Comparison of ENCODE assay signal across 1 cellular context in genomic region chr6:30672445-30673253, GRCh38.
TF ChIP-seq lines count a peak whose summit lies in the region.

Gene DHX16 (minus strand): TSS chr6:30673006. CDS start chr6:30672841, 165 bp downstream.

TF ChIP-seq in HepG2, 621 proteins besides CTCF, POLR2A, EP300 and RAD21 (continued from another document and continues in another):
- TF ChIP-seq THAP9 (CRISPR knock-in tag; IDR thresholded peaks at IDR 0.05; ENCODE audit: borderline replicate concordance) (peak; percentile 93; the same call in 1 of the 2 replicates), THRA (CRISPR knock-in tag; IDR thresholded peaks at IDR 0.05; ENCODE audit: borderline replicate concordance) (peak; percentile 73), ZXDC (CRISPR knock-in tag; IDR thresholded peaks at IDR 0.05) (no peak), REL (CRISPR knock-in tag; conservative IDR thresholded peaks at IDR 0.05) (no peak; the same call in 1 of the 2 replicates), AFF4 (CRISPR knock-in tag; IDR thresholded peaks at IDR 0.05) (0 out of 2 replicates have a peak, but pooled peaks have one; percentile 16), NFIB (CRISPR knock-in tag; IDR thresholded peaks at IDR 0.05; ENCODE audit: borderline replicate concordance) (no peak; the same call in 1 of the 2 replicates), ZNF431 (CRISPR knock-in tag; IDR thresholded peaks at IDR 0.05; ENCODE audit: borderline replicate concordance, low read depth) (peak; percentile 83; the same call in 1 of the 2 replicates), JUNB (CRISPR knock-in tag; IDR thresholded peaks at IDR 0.05; ENCODE audit: borderline replicate concordance) (no peak), SP4 (CRISPR knock-in tag; IDR thresholded peaks at IDR 0.05) (peak; percentile 66), MLX (CRISPR knock-in tag; IDR thresholded peaks at IDR 0.05) (no peak), MLLT10 (CRISPR knock-in tag; IDR thresholded peaks at IDR 0.05) (no peak), SIX4 (CRISPR knock-in tag; IDR thresholded peaks at IDR 0.05) (no peak), SKIL (CRISPR knock-in tag; IDR thresholded peaks at IDR 0.05; ENCODE audit: borderline replicate concordance) (no peak), ELF1 (CRISPR knock-in tag; IDR thresholded peaks at IDR 0.05) (peak; percentile 97), RERE (CRISPR knock-in tag; IDR thresholded peaks at IDR 0.05; ENCODE audit: low read depth) (no peak), ZNF354B (CRISPR knock-in tag; IDR thresholded peaks at IDR 0.05) (no peak), CSRNP1 (CRISPR knock-in tag; IDR thresholded peaks at IDR 0.05) (peak; percentile 74; the same call in 1 of the 2 replicates), MED13 (CRISPR knock-in tag; IDR thresholded peaks at IDR 0.05) (peak; percentile 66), ZNF563 (CRISPR knock-in tag; IDR thresholded peaks at IDR 0.05) (no peak), ZNF383 (CRISPR knock-in tag; IDR thresholded peaks at IDR 0.05; ENCODE audit: borderline replicate concordance) (no peak), TAF1 (CRISPR knock-in tag; IDR thresholded peaks at IDR 0.05) (peak; percentile 85), HNRNPK (IDR thresholded peaks at IDR 0.05; ENCODE audit: low read depth, low read length, poor library complexity, severe bottlenecking) (no peak), PBX2 (CRISPR knock-in tag; IDR thresholded peaks at IDR 0.05) (no peak), DNMT3B (CRISPR knock-in tag; conservative IDR thresholded peaks at IDR 0.05) (no peak; the same call in 1 of the 2 replicates), DBP (CRISPR knock-in tag; IDR thresholded peaks at IDR 0.05; ENCODE audit: not compliant biosample characterization) (no peak), ZNF547 (CRISPR knock-in tag; IDR thresholded peaks at IDR 0.05) (peak; percentile 90)
